21 cellular contexts compared by ENCODE assay signal in the genomic region with DNA sequence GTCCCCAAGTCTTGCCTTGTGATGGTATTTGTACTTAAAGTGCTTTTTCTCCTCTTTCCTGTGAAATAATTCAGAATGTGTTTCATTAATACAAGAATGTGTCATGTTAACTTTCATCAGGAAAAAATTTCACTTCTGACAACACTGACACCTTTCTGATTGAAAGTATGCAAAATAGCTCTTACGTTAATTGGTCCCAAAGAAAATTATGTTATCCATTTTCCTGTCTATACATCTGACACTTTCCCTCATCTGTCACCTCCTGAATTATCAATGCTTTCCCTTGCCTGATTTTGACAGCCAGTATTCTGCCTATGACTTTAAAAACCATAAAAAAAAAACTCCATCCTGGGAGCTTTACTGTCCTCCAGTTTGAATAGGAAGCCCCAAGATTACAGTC.
"Had no signal": no experiment of that assay in that cellular context is flagged by ENCODE, and none has a peak within 500 bp of the region (broad histone marks: within the 10 kb centered on the region; RNA-seq: fewer than 3 reads in every experiment).

No MANE protein-coding gene starts in this region.

- DNase-seq: Karpas-422, KBM-7, MM.1S, NCI-H1436, NCI-H187, NCI-H2029, NCI-H2081 treated with DMSO at 0.1 percent for 48 hours, NCI-H2171, NCI-H226, NCI-H446, NCI-H510A, NCI-H524 treated with DMSO at 0.1 percent for 48 hours, NCI-H69, NCI-H774, PC-3, SHP77 had no signal

- H3K27ac ChIP-seq: HL-60, RWPE1 had no signal

- FAIRE-seq: HTR-8/SVneo had no signal

- ATAC-seq: Panc1, SK-N-SH treated with all-trans-retinoic acid at 6 μM for 48 hours had no signal
